ENCODE assay signal across 1 cellular context in the genomic region with DNA sequence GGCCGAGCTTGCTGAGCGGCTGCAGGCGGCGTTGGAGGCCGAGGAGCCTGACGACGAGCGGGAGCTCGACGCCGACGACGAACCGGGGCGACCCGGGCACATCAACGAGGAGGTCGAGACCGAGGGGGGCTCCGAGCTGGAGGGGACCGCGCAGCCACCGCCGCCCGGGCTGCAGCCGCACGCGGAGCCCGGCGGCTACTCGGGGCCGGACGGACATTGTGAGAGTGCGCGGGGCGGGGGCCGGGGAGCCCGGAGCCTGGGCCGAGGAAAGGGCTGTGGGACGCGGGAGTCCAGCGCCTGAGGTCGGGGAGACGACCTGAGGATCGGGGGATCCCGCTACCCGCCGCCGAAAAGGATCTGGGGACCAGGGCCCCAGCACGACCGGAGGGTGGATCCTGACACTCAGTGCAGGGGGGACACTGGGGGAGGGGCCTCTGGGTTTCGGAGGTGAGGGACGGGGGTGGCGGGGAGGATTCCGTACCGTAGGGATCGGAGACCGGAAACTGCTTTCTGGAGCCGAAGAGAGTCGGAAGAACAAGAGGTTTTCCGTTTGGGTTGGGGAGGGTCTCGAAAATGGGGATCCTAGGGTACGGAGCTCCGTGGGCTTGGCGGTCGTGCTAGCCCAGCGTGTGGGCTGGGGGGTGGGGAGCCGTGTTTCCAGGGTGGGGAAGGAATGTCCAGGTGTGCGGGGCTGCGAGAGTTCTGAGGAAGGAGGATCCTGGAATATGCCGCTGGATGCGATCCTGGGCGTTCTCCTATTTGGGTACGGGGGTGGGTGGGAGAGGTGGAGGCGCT.
TF ChIP-seq lines count a peak whose summit lies in the region.

No MANE protein-coding gene starts in this region.

TF ChIP-seq in HepG2, 621 proteins besides CTCF, POLR2A, EP300 and RAD21 (continued from another document and continues in another):
- TF ChIP-seq, protein P1, sequence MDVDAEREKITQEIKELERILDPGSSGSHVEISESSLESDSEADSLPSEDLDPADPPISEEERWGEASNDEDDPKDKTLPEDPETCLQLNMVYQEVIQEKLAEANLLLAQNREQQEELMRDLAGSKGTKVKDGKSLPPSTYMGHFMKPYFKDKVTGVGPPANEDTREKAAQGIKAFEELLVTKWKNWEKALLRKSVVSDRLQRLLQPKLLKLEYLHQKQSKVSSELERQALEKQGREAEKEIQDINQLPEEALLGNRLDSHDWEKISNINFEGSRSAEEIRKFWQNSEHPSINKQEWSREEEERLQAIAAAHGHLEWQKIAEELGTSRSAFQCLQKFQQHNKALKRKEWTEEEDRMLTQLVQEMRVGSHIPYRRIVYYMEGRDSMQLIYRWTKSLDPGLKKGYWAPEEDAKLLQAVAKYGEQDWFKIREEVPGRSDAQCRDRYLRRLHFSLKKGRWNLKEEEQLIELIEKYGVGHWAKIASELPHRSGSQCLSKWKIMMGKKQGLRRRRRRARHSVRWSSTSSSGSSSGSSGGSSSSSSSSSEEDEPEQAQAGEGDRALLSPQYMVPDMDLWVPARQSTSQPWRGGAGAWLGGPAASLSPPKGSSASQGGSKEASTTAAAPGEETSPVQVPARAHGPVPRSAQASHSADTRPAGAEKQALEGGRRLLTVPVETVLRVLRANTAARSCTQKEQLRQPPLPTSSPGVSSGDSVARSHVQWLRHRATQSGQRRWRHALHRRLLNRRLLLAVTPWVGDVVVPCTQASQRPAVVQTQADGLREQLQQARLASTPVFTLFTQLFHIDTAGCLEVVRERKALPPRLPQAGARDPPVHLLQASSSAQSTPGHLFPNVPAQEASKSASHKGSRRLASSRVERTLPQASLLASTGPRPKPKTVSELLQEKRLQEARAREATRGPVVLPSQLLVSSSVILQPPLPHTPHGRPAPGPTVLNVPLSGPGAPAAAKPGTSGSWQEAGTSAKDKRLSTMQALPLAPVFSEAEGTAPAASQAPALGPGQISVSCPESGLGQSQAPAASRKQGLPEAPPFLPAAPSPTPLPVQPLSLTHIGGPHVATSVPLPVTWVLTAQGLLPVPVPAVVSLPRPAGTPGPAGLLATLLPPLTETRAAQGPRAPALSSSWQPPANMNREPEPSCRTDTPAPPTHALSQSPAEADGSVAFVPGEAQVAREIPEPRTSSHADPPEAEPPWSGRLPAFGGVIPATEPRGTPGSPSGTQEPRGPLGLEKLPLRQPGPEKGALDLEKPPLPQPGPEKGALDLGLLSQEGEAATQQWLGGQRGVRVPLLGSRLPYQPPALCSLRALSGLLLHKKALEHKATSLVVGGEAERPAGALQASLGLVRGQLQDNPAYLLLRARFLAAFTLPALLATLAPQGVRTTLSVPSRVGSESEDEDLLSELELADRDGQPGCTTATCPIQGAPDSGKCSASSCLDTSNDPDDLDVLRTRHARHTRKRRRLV (CRISPR knock-in tag; IDR thresholded peaks at IDR 0.05), result no peak; the same call in 1 of the 2 replicates
- no peak for TF ChIP-seq IKZF1 (IDR thresholded peaks at IDR 0.05)
- TF ChIP-seq THYN1 (CRISPR knock-in tag; IDR thresholded peaks at IDR 0.05; ENCODE audit: borderline replicate concordance, low read depth), result no peak
- no peak for TF ChIP-seq AHR (CRISPR knock-in tag; IDR thresholded peaks at IDR 0.05)
- TF ChIP-seq HOXD1 (CRISPR knock-in tag; IDR thresholded peaks at IDR 0.05), result peak; percentile 58; the same call in 1 of the 2 replicates
- TF ChIP-seq, protein P2, sequence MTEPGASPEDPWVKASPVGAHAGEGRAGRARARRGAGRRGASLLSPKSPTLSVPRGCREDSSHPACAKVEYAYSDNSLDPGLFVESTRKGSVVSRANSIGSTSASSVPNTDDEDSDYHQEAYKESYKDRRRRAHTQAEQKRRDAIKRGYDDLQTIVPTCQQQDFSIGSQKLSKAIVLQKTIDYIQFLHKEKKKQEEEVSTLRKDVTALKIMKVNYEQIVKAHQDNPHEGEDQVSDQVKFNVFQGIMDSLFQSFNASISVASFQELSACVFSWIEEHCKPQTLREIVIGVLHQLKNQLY (CRISPR knock-in tag; IDR thresholded peaks at IDR 0.05), result no peak
- TF ChIP-seq GATAD1 (CRISPR knock-in tag; IDR thresholded peaks at IDR 0.05), result no peak
- no peak for TF ChIP-seq SNAI1 (CRISPR knock-in tag; IDR thresholded peaks at IDR 0.05; ENCODE audit: borderline replicate concordance)
- no peak for TF ChIP-seq YY1 (IDR thresholded peaks at IDR 0.05; ENCODE audit: insufficient read depth, insufficient replicate concordance, low read depth, low read length)
- no peak for TF ChIP-seq MEF2D (CRISPR knock-in tag; IDR thresholded peaks at IDR 0.05)
- TF ChIP-seq, protein P3, sequence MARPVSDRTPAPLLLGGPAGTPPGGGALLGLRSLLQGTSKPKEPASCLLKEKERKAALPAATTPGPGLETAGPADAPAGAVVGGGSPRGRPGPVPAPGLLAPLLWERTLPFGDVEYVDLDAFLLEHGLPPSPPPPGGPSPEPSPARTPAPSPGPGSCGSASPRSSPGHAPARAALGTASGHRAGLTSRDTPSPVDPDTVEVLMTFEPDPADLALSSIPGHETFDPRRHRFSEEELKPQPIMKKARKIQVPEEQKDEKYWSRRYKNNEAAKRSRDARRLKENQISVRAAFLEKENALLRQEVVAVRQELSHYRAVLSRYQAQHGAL (CRISPR knock-in tag; IDR thresholded peaks at IDR 0.05; ENCODE audit: not compliant biosample characterization), result no peak
- TF ChIP-seq ZNF563 (CRISPR knock-in tag; IDR thresholded peaks at IDR 0.05), result peak; percentile 53; the same call in 1 of the 2 replicates
- TF ChIP-seq ZNF484 (CRISPR knock-in tag; IDR thresholded peaks at IDR 0.05; ENCODE audit: borderline replicate concordance, low read depth), result no peak
- no peak for TF ChIP-seq ZNF530 (CRISPR knock-in tag; IDR thresholded peaks at IDR 0.05; ENCODE audit: low read depth)
- TF ChIP-seq, protein P4, sequence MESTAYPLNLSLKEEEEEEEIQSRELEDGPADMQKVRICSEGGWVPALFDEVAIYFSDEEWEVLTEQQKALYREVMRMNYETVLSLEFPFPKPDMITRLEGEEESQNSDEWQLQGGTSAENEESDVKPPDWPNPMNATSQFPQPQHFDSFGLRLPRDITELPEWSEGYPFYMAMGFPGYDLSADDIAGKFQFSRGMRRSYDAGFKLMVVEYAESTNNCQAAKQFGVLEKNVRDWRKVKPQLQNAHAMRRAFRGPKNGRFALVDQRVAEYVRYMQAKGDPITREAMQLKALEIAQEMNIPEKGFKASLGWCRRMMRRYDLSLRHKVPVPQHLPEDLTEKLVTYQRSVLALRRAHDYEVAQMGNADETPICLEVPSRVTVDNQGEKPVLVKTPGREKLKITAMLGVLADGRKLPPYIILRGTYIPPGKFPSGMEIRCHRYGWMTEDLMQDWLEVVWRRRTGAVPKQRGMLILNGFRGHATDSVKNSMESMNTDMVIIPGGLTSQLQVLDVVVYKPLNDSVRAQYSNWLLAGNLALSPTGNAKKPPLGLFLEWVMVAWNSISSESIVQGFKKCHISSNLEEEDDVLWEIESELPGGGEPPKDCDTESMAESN (CRISPR knock-in tag; conservative IDR thresholded peaks at IDR 0.05), result peak; percentile 47; the same call in 1 of the 2 replicates
- TF ChIP-seq, protein P5, sequence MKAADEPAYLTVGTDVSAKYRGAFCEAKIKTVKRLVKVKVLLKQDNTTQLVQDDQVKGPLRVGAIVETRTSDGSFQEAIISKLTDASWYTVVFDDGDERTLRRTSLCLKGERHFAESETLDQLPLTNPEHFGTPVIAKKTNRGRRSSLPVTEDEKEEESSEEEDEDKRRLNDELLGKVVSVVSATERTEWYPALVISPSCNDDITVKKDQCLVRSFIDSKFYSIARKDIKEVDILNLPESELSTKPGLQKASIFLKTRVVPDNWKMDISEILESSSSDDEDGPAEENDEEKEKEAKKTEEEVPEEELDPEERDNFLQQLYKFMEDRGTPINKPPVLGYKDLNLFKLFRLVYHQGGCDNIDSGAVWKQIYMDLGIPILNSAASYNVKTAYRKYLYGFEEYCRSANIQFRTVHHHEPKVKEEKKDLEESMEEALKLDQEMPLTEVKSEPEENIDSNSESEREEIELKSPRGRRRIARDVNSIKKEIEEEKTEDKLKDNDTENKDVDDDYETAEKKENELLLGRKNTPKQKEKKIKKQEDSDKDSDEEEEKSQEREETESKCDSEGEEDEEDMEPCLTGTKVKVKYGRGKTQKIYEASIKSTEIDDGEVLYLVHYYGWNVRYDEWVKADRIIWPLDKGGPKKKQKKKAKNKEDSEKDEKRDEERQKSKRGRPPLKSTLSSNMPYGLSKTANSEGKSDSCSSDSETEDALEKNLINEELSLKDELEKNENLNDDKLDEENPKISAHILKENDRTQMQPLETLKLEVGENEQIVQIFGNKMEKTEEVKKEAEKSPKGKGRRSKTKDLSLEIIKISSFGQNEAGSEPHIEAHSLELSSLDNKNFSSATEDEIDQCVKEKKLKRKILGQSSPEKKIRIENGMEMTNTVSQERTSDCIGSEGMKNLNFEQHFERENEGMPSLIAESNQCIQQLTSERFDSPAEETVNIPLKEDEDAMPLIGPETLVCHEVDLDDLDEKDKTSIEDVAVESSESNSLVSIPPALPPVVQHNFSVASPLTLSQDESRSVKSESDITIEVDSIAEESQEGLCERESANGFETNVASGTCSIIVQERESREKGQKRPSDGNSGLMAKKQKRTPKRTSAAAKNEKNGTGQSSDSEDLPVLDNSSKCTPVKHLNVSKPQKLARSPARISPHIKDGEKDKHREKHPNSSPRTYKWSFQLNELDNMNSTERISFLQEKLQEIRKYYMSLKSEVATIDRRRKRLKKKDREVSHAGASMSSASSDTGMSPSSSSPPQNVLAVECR (CRISPR knock-in tag; IDR thresholded peaks at IDR 0.05; ENCODE audit: borderline replicate concordance), result no peak; the same call in 1 of the 2 replicates
- TF ChIP-seq KDM5B (CRISPR knock-in tag; IDR thresholded peaks at IDR 0.05; ENCODE audit: borderline replicate concordance), result 0 out of 2 replicates have a peak, but pooled peaks have one; percentile 19
- 0 out of 2 replicates have a peak, but pooled peaks have one; percentile 16 for TF ChIP-seq ZNF337 (CRISPR knock-in tag; IDR thresholded peaks at IDR 0.05; ENCODE audit: borderline replicate concordance, low read depth)
- TF ChIP-seq CHD4 (IDR thresholded peaks at IDR 0.05; ENCODE audit: borderline replicate concordance, low read length), result no peak
- no peak for TF ChIP-seq RBM22 (optimal IDR thresholded peaks at IDR 0.05; ENCODE audit: low read length)
- TF ChIP-seq SMC3 (IDR thresholded peaks at IDR 0.05; ENCODE audit: low read length), result no peak
- no peak; the same call in 1 of the 2 replicates for TF ChIP-seq SIX1 (CRISPR knock-in tag; IDR thresholded peaks at IDR 0.05; ENCODE audit: borderline replicate concordance)
- TF ChIP-seq ZNF256 (CRISPR knock-in tag; conservative IDR thresholded peaks at IDR 0.05), result no peak
- no peak for TF ChIP-seq KDM6A (CRISPR knock-in tag; IDR thresholded peaks at IDR 0.05; ENCODE audit: low read depth)
- TF ChIP-seq, protein P6, sequence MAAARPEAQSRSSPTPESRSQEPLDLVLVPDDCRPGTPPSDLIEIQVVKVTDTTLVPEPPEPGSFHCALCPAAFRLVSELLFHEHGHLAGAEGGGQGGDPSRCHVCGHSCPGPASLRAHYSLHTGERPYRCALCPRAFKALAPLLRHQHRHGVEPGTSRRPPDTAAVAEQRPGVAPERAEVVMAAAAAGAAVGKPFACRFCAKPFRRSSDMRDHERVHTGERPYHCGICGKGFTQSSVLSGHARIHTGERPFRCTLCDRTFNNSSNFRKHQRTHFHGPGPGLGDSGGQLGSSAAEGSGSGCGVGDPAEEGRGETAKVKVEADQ (CRISPR knock-in tag; IDR thresholded peaks at IDR 0.05; ENCODE audit: borderline replicate concordance), result peak; percentile 44; the same call in 1 of the 2 replicates
- no peak for TF ChIP-seq ZNF343 (CRISPR knock-in tag; IDR thresholded peaks at IDR 0.05)
- TF ChIP-seq PTBP1 (IDR thresholded peaks at IDR 0.05; ENCODE audit: low read depth, low read length, poor library complexity, severe bottlenecking), result no peak
- no peak for TF ChIP-seq ZNF841 (CRISPR knock-in tag; IDR thresholded peaks at IDR 0.05; ENCODE audit: borderline replicate concordance)
- no peak for TF ChIP-seq ZNF260 (CRISPR knock-in tag; IDR thresholded peaks at IDR 0.05; ENCODE audit: borderline replicate concordance, low read depth)
- TF ChIP-seq KLF11 (CRISPR knock-in tag; IDR thresholded peaks at IDR 0.05), result no peak
- no peak for TF ChIP-seq NCOA2 (CRISPR knock-in tag; IDR thresholded peaks at IDR 0.05)
- no peak; the same call in 1 of the 2 replicates for TF ChIP-seq HOXA9 (CRISPR knock-in tag; IDR thresholded peaks at IDR 0.05; ENCODE audit: borderline replicate concordance)
- TF ChIP-seq, protein P7, sequence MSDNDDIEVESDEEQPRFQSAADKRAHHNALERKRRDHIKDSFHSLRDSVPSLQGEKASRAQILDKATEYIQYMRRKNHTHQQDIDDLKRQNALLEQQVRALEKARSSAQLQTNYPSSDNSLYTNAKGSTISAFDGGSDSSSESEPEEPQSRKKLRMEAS (IDR thresholded peaks at IDR 0.05), result no peak
- TF ChIP-seq ZNF12 (CRISPR knock-in tag; IDR thresholded peaks at IDR 0.05), result no peak
- no peak; the same call in none of the 2 replicates for TF ChIP-seq ZFY (CRISPR knock-in tag; IDR thresholded peaks at IDR 0.05)
- TF ChIP-seq NR3C1 (CRISPR knock-in tag; IDR thresholded peaks at IDR 0.05), result no peak
- TF ChIP-seq TGIF2 (CRISPR knock-in tag; IDR thresholded peaks at IDR 0.05), result no peak
- TF ChIP-seq FOSL1 (CRISPR knock-in tag; IDR thresholded peaks at IDR 0.05; ENCODE audit: borderline replicate concordance), result no peak
- peak; percentile 86; the same call in 1 of the 2 replicates for TF ChIP-seq NR1H2 (CRISPR knock-in tag; IDR thresholded peaks at IDR 0.05; ENCODE audit: borderline replicate concordance, low read depth)
- TF ChIP-seq ZNF569 (CRISPR knock-in tag; IDR thresholded peaks at IDR 0.05; ENCODE audit: borderline replicate concordance), result no peak
- TF ChIP-seq ZNF678 (CRISPR knock-in tag; IDR thresholded peaks at IDR 0.05), result no peak
- no peak for TF ChIP-seq EHMT2 (IDR thresholded peaks at IDR 0.05; ENCODE audit: borderline replicate concordance, low read depth, low read length)
- no peak for TF ChIP-seq KDM3A (CRISPR knock-in tag; IDR thresholded peaks at IDR 0.05; ENCODE audit: low read depth)
- TF ChIP-seq, protein P8, sequence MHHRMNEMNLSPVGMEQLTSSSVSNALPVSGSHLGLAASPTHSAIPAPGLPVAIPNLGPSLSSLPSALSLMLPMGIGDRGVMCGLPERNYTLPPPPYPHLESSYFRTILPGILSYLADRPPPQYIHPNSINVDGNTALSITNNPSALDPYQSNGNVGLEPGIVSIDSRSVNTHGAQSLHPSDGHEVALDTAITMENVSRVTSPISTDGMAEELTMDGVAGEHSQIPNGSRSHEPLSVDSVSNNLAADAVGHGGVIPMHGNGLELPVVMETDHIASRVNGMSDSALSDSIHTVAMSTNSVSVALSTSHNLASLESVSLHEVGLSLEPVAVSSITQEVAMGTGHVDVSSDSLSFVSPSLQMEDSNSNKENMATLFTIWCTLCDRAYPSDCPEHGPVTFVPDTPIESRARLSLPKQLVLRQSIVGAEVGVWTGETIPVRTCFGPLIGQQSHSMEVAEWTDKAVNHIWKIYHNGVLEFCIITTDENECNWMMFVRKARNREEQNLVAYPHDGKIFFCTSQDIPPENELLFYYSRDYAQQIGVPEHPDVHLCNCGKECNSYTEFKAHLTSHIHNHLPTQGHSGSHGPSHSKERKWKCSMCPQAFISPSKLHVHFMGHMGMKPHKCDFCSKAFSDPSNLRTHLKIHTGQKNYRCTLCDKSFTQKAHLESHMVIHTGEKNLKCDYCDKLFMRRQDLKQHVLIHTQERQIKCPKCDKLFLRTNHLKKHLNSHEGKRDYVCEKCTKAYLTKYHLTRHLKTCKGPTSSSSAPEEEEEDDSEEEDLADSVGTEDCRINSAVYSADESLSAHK (CRISPR knock-in tag; IDR thresholded peaks at IDR 0.05; ENCODE audit: borderline replicate concordance), result no peak
- TF ChIP-seq ZNF761 (CRISPR knock-in tag; conservative IDR thresholded peaks at IDR 0.05), result no peak
- peak; percentile 77; the same call in 1 of the 2 replicates for TF ChIP-seq ZNF737 (CRISPR knock-in tag; IDR thresholded peaks at IDR 0.05; ENCODE audit: borderline replicate concordance)
